In the genomic region with DNA sequence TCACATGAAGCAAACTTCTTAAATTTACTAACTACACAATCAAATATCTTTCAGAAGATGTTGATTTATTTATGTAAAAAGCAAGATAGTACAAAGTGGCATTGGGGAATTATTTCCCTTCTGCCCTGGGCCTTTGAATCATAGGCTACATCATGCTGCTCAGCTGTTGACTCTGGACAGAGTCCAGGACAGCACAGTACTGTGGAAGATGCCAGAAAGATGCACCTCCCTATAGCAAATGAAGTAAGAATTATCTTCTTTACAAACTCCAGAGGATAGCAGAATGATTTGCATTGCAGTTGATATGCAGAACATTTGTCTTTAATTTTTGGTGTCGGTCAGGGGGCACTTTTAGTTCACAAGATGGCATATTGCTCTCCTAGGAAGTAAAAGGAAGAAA, we compare ENCODE assay signal across 15 cellular contexts.
DNase-seq lines count a peak whose midpoint lies in the region; ATAC-seq and TF ChIP-seq lines count a peak whose summit lies in the region.
"Had no signal": no experiment of that assay in that cellular context is flagged by ENCODE, and none has a peak within 500 bp of the region (broad histone marks: within the 10 kb centered on the region; RNA-seq: fewer than 3 reads in every experiment).

No MANE protein-coding gene starts in this region.

- H3K9me3 ChIP-seq in fibroblast of lung (ENCODE audit: control insufficient read depth, insufficient read depth, low read depth, low read length): no peaks in the 10 kb centered on the region
- H3K9me3 ChIP-seq in T-helper 17 cell (ENCODE audit: control insufficient read depth, low read length, poor library complexity, severe bottlenecking): no peaks in the 10 kb centered on the region
- H3K9me3 ChIP-seq in Caco-2: no peaks in the 10 kb centered on the region
- H3K9me3 ChIP-seq: heart right ventricle, suprapubic skin had no signal

- H3K4me1 Mint-ChIP-seq in T-helper 17 cell (no peaks in the 10 kb centered on the region), Caco-2 (ENCODE audit: low read depth, unreplicated experiment) (no peaks in the 10 kb centered on the region)
- H3K4me1 Mint-ChIP-seq: memory B cell had no signal

- no peaks in the 10 kb centered on the region for H3K79me2 ChIP-seq in fibroblast of lung (ENCODE audit: control insufficient read depth, insufficient read depth, low read length)

- H3K4me2 ChIP-seq in fibroblast of lung (ENCODE audit: extremely low read depth, insufficient read depth, low read length): no peak overlapping the region

- no peak for ATAC-seq in T-helper 17 cell
- no peak for ATAC-seq in GM18870 (IDR thresholded peaks at IDR 0.05; ENCODE audit: unreplicated experiment)

- H2AFZ ChIP-seq in fibroblast of lung (ENCODE audit: low read length): no peak overlapping the region

- H3K4me1 ChIP-seq in fibroblast of lung (ENCODE audit: control insufficient read depth, extremely low read depth, insufficient read depth, low read length) (no peaks in the 10 kb centered on the region), Caco-2 (no peaks in the 10 kb centered on the region)
- H3K4me1 ChIP-seq: heart right ventricle, suprapubic skin had no signal

- no peak overlapping the region for H3K4me3 ChIP-seq in fibroblast of lung (replicated peaks in 1 of 4; ENCODE audit: control extremely low read depth in 1 of 4, insufficient read depth in 1 of 4, low read depth in 3 of 4, low read length in 4 of 4)
- no peak overlapping the region for H3K4me3 ChIP-seq in Caco-2 (ENCODE audit: low read depth, low read length)
- H3K4me3 ChIP-seq: heart right ventricle, suprapubic skin had no signal

- DNase-seq in GM03348 (ENCODE audit: low spot score) (peak; percentile 27), RPMI7951 (ENCODE audit: low read depth) (peak; percentile 11), fibroblast of lung (ENCODE audit: low read depth in 2 of 2) (peak; percentile 54 to 59), non-pigmented ciliary epithelial cell (ENCODE audit: low read depth) (peak; percentile 42), NCI-H526 treated with DMSO at 0.1 percent for 48 hours (lab: John Stamatoyannopoulos, UW) (no peak), T-helper 17 cell (no peak), Caco-2 (no peak)
- DNase-seq: activated CD4-positive, alpha-beta memory T cell treated with anti-CD3 and anti-CD28 coated beads for 36 hours; activated naive CD4-positive, alpha-beta T cell treated with anti-CD3 and anti-CD28 coated beads for 36 hours; heart right ventricle; NCI-H1694 treated with DMSO at 0.1 percent for 48 hours; posterior cingulate gyrus had no signal

- H3K4me3 Mint-ChIP-seq in T-helper 17 cell (no peak overlapping the region), Caco-2 (ENCODE audit: unreplicated experiment) (no peak overlapping the region)
- H3K4me3 Mint-ChIP-seq: activated CD4-positive, alpha-beta memory T cell treated with anti-CD3 and anti-CD28 coated beads for 36 hours; activated naive CD4-positive, alpha-beta T cell treated with anti-CD3 and anti-CD28 coated beads for 36 hours; memory B cell had no signal

- POLR2A ChIA-PET in Caco-2 (lab: Charles Lee): no interaction called here

- no peak overlapping the region for H3K9ac ChIP-seq in fibroblast of lung (ENCODE audit: insufficient read depth, low read length)

- H3K9me3 Mint-ChIP-seq in Caco-2 (ENCODE audit: unreplicated experiment): no peaks in the 10 kb centered on the region
- H3K9me3 Mint-ChIP-seq: activated CD4-positive, alpha-beta memory T cell treated with anti-CD3 and anti-CD28 coated beads for 36 hours; memory B cell had no signal

- intact Hi-C loops in Caco-2 (cut with micrococcal nuclease; ENCODE audit: unreplicated experiment): no loop called here

- H3K27me3 ChIP-seq in fibroblast of lung (ENCODE audit: control insufficient read depth, insufficient read depth, low read length): no peaks in the 10 kb centered on the region
- no peaks in the 10 kb centered on the region for H3K27me3 ChIP-seq in Caco-2 (replicated peaks; ENCODE audit: control insufficient read depth, insufficient read depth, low read length)
- H3K27me3 ChIP-seq: heart right ventricle, suprapubic skin had no signal

- no peak for TF ChIP-seq CTCF in fibroblast of lung (conservative IDR thresholded peaks at IDR 0.05 in 1 of 2, IDR thresholded peaks at IDR 0.05 in 1 of 2; ENCODE audit: low read depth in 1 of 2, low read length in 2 of 2)
- no peak for TF ChIP-seq CTCF in Caco-2 (IDR thresholded peaks at IDR 0.05; ENCODE audit: insufficient read depth in 1 of 2, low read depth in 1 of 2, low read length in 1 of 2, severe bottlenecking in 1 of 2, unreplicated experiment in 1 of 2)

- no peak overlapping the region for H3K27ac ChIP-seq in fibroblast of lung (ENCODE audit: insufficient read depth, low read length)
- H3K27ac ChIP-seq: heart right ventricle, suprapubic skin had no signal

- H4K20me1 ChIP-seq in fibroblast of lung (ENCODE audit: control insufficient read depth, extremely low read depth, insufficient read depth, low read length): no peaks in the 10 kb centered on the region

- H3K36me3 ChIP-seq in fibroblast of lung (ENCODE audit: control insufficient read depth, insufficient read depth, low read length): no peaks in the 10 kb centered on the region
- no peaks in the 10 kb centered on the region for H3K36me3 ChIP-seq in Caco-2 (ENCODE audit: control insufficient read depth, insufficient read depth, low read length)
- H3K36me3 ChIP-seq: heart right ventricle, suprapubic skin had no signal

- no peaks in the 10 kb centered on the region for H3K27me3 Mint-ChIP-seq in T-helper 17 cell
- H3K27me3 Mint-ChIP-seq in Caco-2 (ENCODE audit: insufficient read depth, unreplicated experiment): no peaks in the 10 kb centered on the region
- H3K27me3 Mint-ChIP-seq: activated CD4-positive, alpha-beta memory T cell treated with anti-CD3 and anti-CD28 coated beads for 36 hours had no signal

- BruUV-seq in Caco-2 (replicated peaks; lab: Mats Ljungman, UMichigan): no TSS peak

- CTCF ChIA-PET in Caco-2 (lab: Charles Lee): no interaction called here

- H3K27ac Mint-ChIP-seq in T-helper 17 cell (no peak overlapping the region), Caco-2 (ENCODE audit: unreplicated experiment) (no peak overlapping the region)
- H3K27ac Mint-ChIP-seq: activated CD4-positive, alpha-beta memory T cell treated with anti-CD3 and anti-CD28 coated beads for 36 hours; activated naive CD4-positive, alpha-beta T cell treated with anti-CD3 and anti-CD28 coated beads for 36 hours; memory B cell had no signal

- H3K36me3 Mint-ChIP-seq in T-helper 17 cell (ENCODE audit: low read depth): no peaks in the 10 kb centered on the region
- no peaks in the 10 kb centered on the region for H3K36me3 Mint-ChIP-seq in Caco-2 (ENCODE audit: insufficient read depth, unreplicated experiment)
- H3K36me3 Mint-ChIP-seq: activated CD4-positive, alpha-beta memory T cell treated with anti-CD3 and anti-CD28 coated beads for 36 hours; memory B cell had no signal

Comparison
In these comparisons a context has a peak if more than half of its experiments do, and no peak if none do; other contexts are left out.
1. DNase-seq: peak in GM03348 (single experiment), RPMI7951 (single experiment), fibroblast of lung (2 of 2) and non-pigmented ciliary epithelial cell (single experiment); none in NCI-H526 treated with DMSO at 0.1 percent for 48 hours (single experiment), T-helper 17 cell (0 of 3) and Caco-2 (0 of 2).